Comparison of ENCODE assay signal across 25 cellular contexts in genomic region chr12:114767081-114767480, GRCh38.
"Had no signal": no experiment of that assay in that cellular context is flagged by ENCODE, and none has a peak within 500 bp of the region (broad histone marks: within the 10 kb centered on the region; RNA-seq: fewer than 3 reads in every experiment).

No MANE protein-coding gene starts in this region.

- H3K36me3 ChIP-seq: colonic mucosa, esophagus muscularis mucosa, right lobe of liver, thyroid gland, upper lobe of left lung had no signal

- ATAC-seq: left lobe of liver; naive thymus-derived CD4-positive, alpha-beta T cell; right lobe of liver; stimulated activated naive CD8-positive, alpha-beta T cell treated with anti-CD3 and anti-CD28 coated beads, Interleukin-15, amount 100 ng/mL, for 72 hours had no signal

- H3K4me1 ChIP-seq: colonic mucosa, parathyroid adenoma, thyroid gland had no signal

- H3K4me3 Mint-ChIP-seq: central memory CD8-positive, alpha-beta T cell; dendritic cell treated with granulocyte-macrophage colony-stimulating factor and Interleukin-4, amounts not matched to agents 40 ng/mL and 50 ng/mL, for 4 days; endodermal cell; memory B cell; naive thymus-derived CD4-positive, alpha-beta T cell; stimulated activated naive CD8-positive, alpha-beta T cell treated with anti-CD3 and anti-CD28 coated beads, Interleukin-15, amount 100 ng/mL, for 72 hours had no signal

- H3K27me3 ChIP-seq: colonic mucosa, esophagus muscularis mucosa, right lobe of liver, thyroid gland, upper lobe of left lung had no signal

- H3K27ac Mint-ChIP-seq: dendritic cell treated with granulocyte-macrophage colony-stimulating factor and Interleukin-4, amounts not matched to agents 40 ng/mL and 50 ng/mL, for 4 days; endodermal cell; memory B cell; naive thymus-derived CD4-positive, alpha-beta T cell; progenitor cell of endocrine pancreas; stimulated activated naive CD8-positive, alpha-beta T cell treated with anti-CD3 and anti-CD28 coated beads, Interleukin-15, amount 100 ng/mL, for 72 hours had no signal

- H3K9me3 Mint-ChIP-seq: central memory CD8-positive, alpha-beta T cell; dendritic cell treated with granulocyte-macrophage colony-stimulating factor and Interleukin-4, amounts not matched to agents 40 ng/mL and 50 ng/mL, for 4 days; endodermal cell; stimulated activated naive CD8-positive, alpha-beta T cell treated with anti-CD3 and anti-CD28 coated beads, Interleukin-15, amount 100 ng/mL, for 72 hours had no signal

- H3K4me3 ChIP-seq: colonic mucosa, esophagus muscularis mucosa, lung, right lobe of liver, thyroid gland, upper lobe of left lung had no signal

- H3K4me1 Mint-ChIP-seq: central memory CD8-positive, alpha-beta T cell; memory B cell; stimulated activated naive CD8-positive, alpha-beta T cell treated with anti-CD3 and anti-CD28 coated beads, Interleukin-15, amount 100 ng/mL, for 72 hours had no signal

- H3K27ac ChIP-seq: colonic mucosa, esophagus muscularis mucosa, parathyroid adenoma, right lobe of liver, thyroid gland, upper lobe of left lung had no signal

- H2AFZ ChIP-seq: parathyroid adenoma had no signal

- H3K9ac ChIP-seq: parathyroid adenoma had no signal

- H3K36me3 Mint-ChIP-seq: memory B cell; naive thymus-derived CD4-positive, alpha-beta T cell had no signal

- H3K79me2 ChIP-seq: parathyroid adenoma had no signal

- DNase-seq: colonic mucosa; effector CD8-positive, alpha-beta T cell; endodermal cell; head of caudate nucleus; kidney; midbrain; naive thymus-derived CD4-positive, alpha-beta T cell; right lobe of liver; small intestine; stimulated activated CD4-positive, alpha-beta T cell treated with anti-CD3 and anti-CD28 coated beads, Interleukin-12 subunit alpha, Interleukin-12 subunit beta, amount 100 ng/mL, for 4 hours; stimulated activated CD4-positive, alpha-beta T cell treated with anti-CD3 and anti-CD28 coated beads, Interleukin-1b, Interleukin-23, amount 100 ng/mL, for 48 hours; stimulated activated CD4-positive, alpha-beta T cell treated with anti-CD3 and anti-CD28 coated beads, Interleukin-4, amount 100 ng/mL, for 1 hour; stimulated activated CD8-positive, alpha-beta memory T cell treated with anti-CD3 and anti-CD28 coated beads, Interleukin-4, amount 100 ng/mL, for 48 hours; stimulated activated naive CD4-positive, alpha-beta T cell; stimulated activated naive CD8-positive, alpha-beta T cell treated with anti-CD3 and anti-CD28 coated beads, Interleukin-15, amount 100 ng/mL, for 72 hours; thyroid gland; upper lobe of left lung had no signal

- H3K27me3 Mint-ChIP-seq: central memory CD8-positive, alpha-beta T cell; progenitor cell of endocrine pancreas; stimulated activated naive CD8-positive, alpha-beta T cell treated with anti-CD3 and anti-CD28 coated beads, Interleukin-15, amount 100 ng/mL, for 72 hours had no signal

- H3K9me3 ChIP-seq: colonic mucosa, esophagus muscularis mucosa, right lobe of liver, thyroid gland, upper lobe of left lung had no signal
